20 cellular contexts compared by ENCODE assay signal in the genomic region with DNA sequence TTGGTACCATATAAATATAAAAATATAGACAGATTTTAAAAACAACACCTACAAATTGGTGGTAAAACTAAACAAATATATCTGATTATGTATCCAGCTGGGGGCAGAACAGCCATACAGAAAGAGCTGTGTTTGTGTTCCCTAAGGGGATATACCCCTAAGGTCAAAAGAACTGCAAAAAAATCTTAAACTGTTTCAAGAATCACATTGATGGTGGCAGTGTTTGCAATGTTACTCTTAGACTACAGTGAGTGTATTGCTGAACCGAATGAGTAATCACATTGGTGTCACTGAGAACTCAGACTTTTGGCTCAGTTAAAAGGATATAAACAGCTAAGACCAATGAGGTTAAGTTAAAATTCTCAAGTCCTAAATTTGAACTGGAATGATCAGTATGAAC. TPM values are rescaled to one million over a fixed set of nuclear protein-coding genes. Genes with fewer than 3 reads are reported as not detected.
DNase-seq lines count a peak whose midpoint lies in the region; ATAC-seq and TF ChIP-seq lines count a peak whose summit lies in the region.
"Had no signal": no experiment of that assay in that cellular context is flagged by ENCODE, and none has a peak within 500 bp of the region (broad histone marks: within the 10 kb centered on the region; RNA-seq: fewer than 3 reads in every experiment).

No MANE protein-coding gene starts in this region.

- 77 to 80% methylated on average over 1 of the region's 1 CpG for WGBS in sigmoid colon, 2 donors

- H3K36me3 ChIP-seq in lower lobe of right lung, result no peaks in the 10 kb centered on the region
- no peaks in the 10 kb centered on the region for H3K36me3 ChIP-seq in sigmoid colon
- H3K36me3 ChIP-seq: gastrocnemius medialis, uterus had no signal

- ATAC-seq in lower lobe of right lung, result no peak
- ATAC-seq: gastrocnemius medialis, left ventricle myocardium superior had no signal

- TF ChIP-seq CTCF in AG10803 (conservative IDR thresholded peaks at IDR 0.05; ENCODE audit: low read length), result 0 out of 2 replicates have a peak, but pooled peaks have one; percentile 13
- TF ChIP-seq CTCF in choroid plexus epithelial cell (conservative IDR thresholded peaks at IDR 0.05; ENCODE audit: low read depth, low read length), result peak; percentile 14
- no peak for TF ChIP-seq CTCF in lower lobe of right lung (IDR thresholded peaks at IDR 0.05)
- TF ChIP-seq CTCF in sigmoid colon (IDR thresholded peaks at IDR 0.05), result no peak

- H3K27me3 ChIP-seq in lower lobe of right lung (ENCODE audit: low read depth), result no peaks in the 10 kb centered on the region
- H3K27me3 ChIP-seq in sigmoid colon, result no peaks in the 10 kb centered on the region
- H3K27me3 ChIP-seq: gastrocnemius medialis, uterus had no signal

- no peak for TF ChIP-seq EP300 in sigmoid colon (IDR thresholded peaks at IDR 0.05)

- no peak overlapping the region for H3K4me3 ChIP-seq in AG10803 (ENCODE audit: low read length)
- no peak overlapping the region for H3K4me3 ChIP-seq in choroid plexus epithelial cell (ENCODE audit: low read depth, low read length)
- no peak overlapping the region for H3K4me3 ChIP-seq in lower lobe of right lung
- H3K4me3 ChIP-seq in sigmoid colon, result no peak overlapping the region
- H3K4me3 ChIP-seq: gastrocnemius medialis, HAP-1, uterus had no signal

- H3K27ac ChIP-seq in lower lobe of right lung (no peak overlapping the region), sigmoid colon (no peak overlapping the region)
- H3K27ac ChIP-seq: gastrocnemius medialis had no signal

- H3K9me3 ChIP-seq in lower lobe of right lung (no peaks in the 10 kb centered on the region), sigmoid colon (no peaks in the 10 kb centered on the region)
- H3K9me3 ChIP-seq: gastrocnemius medialis, HAP-1, uterus had no signal

- peak; percentile 68 for DNase-seq in AG10803 (ENCODE audit: low read depth)
- peak; percentile 64 for DNase-seq in LHCN-M2 (ENCODE audit: low read depth)
- peak; percentile 85 for DNase-seq in choroid plexus epithelial cell (ENCODE audit: low read depth)
- DNase-seq in myocyte (ENCODE audit: low read depth), result peak; percentile 22
- no peak for DNase-seq in lower lobe of right lung
- DNase-seq in islet precursor cell, result no peak
- DNase-seq in sigmoid colon, result no peak
- DNase-seq in OCI-M2 (lab: John Stamatoyannopoulos, UW; ENCODE audit: unreplicated experiment), result no peak
- DNase-seq: activated CD4-positive, alpha-beta T cell treated with anti-CD3 and anti-CD28 coated beads for 48 hours; activated naive CD4-positive, alpha-beta T cell treated with Interleukin-2 at 50 U/mL for 16 hours; effector CD4-positive, alpha-beta T cell; gastrocnemius medialis; left ventricle myocardium superior; MV-4-11; naive B cell; NCI-H2081; NCI-H524 treated with DMSO at 0.1 percent for 48 hours; OCI-M1; uterus had no signal

- intact Hi-C loops in lower lobe of right lung (cut with DNase I), result no loop called here
- intact Hi-C loops in sigmoid colon (cut with DNase I), result no loop called here

- H3K4me1 ChIP-seq in lower lobe of right lung, result no peaks in the 10 kb centered on the region
- H3K4me1 ChIP-seq in sigmoid colon, result no peaks in the 10 kb centered on the region
- H3K4me1 ChIP-seq: gastrocnemius medialis, HAP-1, uterus had no signal

- no peak for TF ChIP-seq POLR2A in sigmoid colon (IDR thresholded peaks at IDR 0.05)

RNA-seq across cellular contexts. Expression of a gene that starts 27.1 kb away (rescaled TPM):
- total RNA-seq in LHCN-M2 (2014; rRNA removed) (0.11 TPM in 1 of 2 replicates, not detected in the other), myocyte (0.16 and 0.24 TPM in 2 replicates), lower lobe of right lung (6.8 TPM), sigmoid colon (1 to 10 TPM; 4.9 to 7.1 (median 5.4) TPM)
- 0.11 TPM for polyA plus RNA-seq in LHCN-M2 (2012)
- 0.01 TPM for polyA plus RNA-seq in myocyte (2012)
- polyA plus RNA-seq in sigmoid colon, result 1 to 10 TPM; 3.2 to 6.6 (median 5.5) TPM

Comparison
In these comparisons a context has a peak if more than half of its experiments do, and no peak if none do; other contexts are left out.
1. DNase-seq: peak in AG10803 (single experiment), LHCN-M2 (single experiment), choroid plexus epithelial cell (single experiment) and myocyte (single experiment); none in lower lobe of right lung (single experiment), islet precursor cell (single experiment), sigmoid colon (single experiment) and OCI-M2 (single experiment).
2. CTCF ChIP-seq: peak in AG10803 (single experiment) and choroid plexus epithelial cell (single experiment); none in lower lobe of right lung (single experiment) and sigmoid colon (0 of 4).